ENCODE assay signal across 8 cellular contexts in genomic region chr16:80804451-80805383, GRCh38. TPM values are rescaled to one million over a fixed set of nuclear protein-coding genes. Genes with fewer than 3 reads are reported as not detected.
DNase-seq lines count a peak whose midpoint lies in the region; ATAC-seq and TF ChIP-seq lines count a peak whose summit lies in the region.

TSS of gene CDYL2 (minus strand) at chr16:80804598. CDS start at chr16:80804173, 425 bp downstream.

- no peaks in the 10 kb centered on the region for H3K9me2 ChIP-seq in Loucy (replicated peaks; ENCODE audit: low read depth, low read length)

- H3K4me3 ChIP-seq in Loucy (ENCODE audit: low read length, poor library complexity, severe bottlenecking) (peak within 1 kb of the TSS; percentile 72), fibroblast of lung (replicated peaks in 1 of 4; ENCODE audit: control extremely low read depth in 1 of 4, insufficient read depth in 1 of 4, low read depth in 3 of 4, low read length in 4 of 4) (peak within 1 kb of the TSS; percentile 32 to 66 (median 60))

- peak; percentile 60 for ATAC-seq in GM21576 (IDR thresholded peaks at IDR 0.05; ENCODE audit: unreplicated experiment)

- no peaks in the 10 kb centered on the region for H3K9me3 ChIP-seq in Loucy (ENCODE audit: insufficient read depth, low read depth, low read length)
- no peaks in the 10 kb centered on the region for H3K9me3 ChIP-seq in fibroblast of lung (ENCODE audit: control insufficient read depth, insufficient read depth, low read depth, low read length)

- peaks cover 35% of the 10 kb centered on the region for H3K79me2 ChIP-seq in Loucy (ENCODE audit: insufficient read depth, low read length)
- no peaks in the 10 kb centered on the region for H3K79me2 ChIP-seq in fibroblast of lung (ENCODE audit: control insufficient read depth, insufficient read depth, low read length)

- no peaks in the 10 kb centered on the region for H3K36me3 Mint-ChIP-seq in neural crest cell (ENCODE audit: low read depth)

- no peak within 1 kb of the TSS for H3K27ac Mint-ChIP-seq in neural crest cell (ENCODE audit: unreplicated experiment)

- H2AFZ ChIP-seq in Loucy (ENCODE audit: low read length): peak within 1 kb of the TSS; percentile 77; the same call in 1 of the 2 replicates
- peak within 1 kb of the TSS; percentile 81 for H2AFZ ChIP-seq in fibroblast of lung (ENCODE audit: low read length)

- H3K27me3 ChIP-seq in Loucy (ENCODE audit: insufficient read depth, low read length, poor library complexity, severe bottlenecking): no peaks in the 10 kb centered on the region
- no peaks in the 10 kb centered on the region for H3K27me3 ChIP-seq in fibroblast of lung (ENCODE audit: control insufficient read depth, insufficient read depth, low read length)

- H3K27ac ChIP-seq in fibroblast of lung (ENCODE audit: insufficient read depth, low read length): no peak within 1 kb of the TSS

- H3K4me1 ChIP-seq in Loucy (ENCODE audit: insufficient read depth, low read length, poor library complexity, severe bottlenecking) (peaks cover 58% of the 10 kb centered on the region), fibroblast of lung (ENCODE audit: control insufficient read depth, extremely low read depth, insufficient read depth, low read length) (no peaks in the 10 kb centered on the region)

- TF ChIP-seq CTCF in Loucy (conservative IDR thresholded peaks at IDR 0.05; ENCODE audit: low read length): no peak
- TF ChIP-seq CTCF in fibroblast of lung (conservative IDR thresholded peaks at IDR 0.05 in 1 of 2, IDR thresholded peaks at IDR 0.05 in 1 of 2; ENCODE audit: low read depth in 1 of 2, low read length in 2 of 2): no peak
- no peak for TF ChIP-seq CTCF in neural crest cell (conservative IDR thresholded peaks at IDR 0.05)

- H3K4me2 ChIP-seq in Loucy (ENCODE audit: low read depth, low read length, poor library complexity, severe bottlenecking) (peak within 1 kb of the TSS; percentile 49), fibroblast of lung (ENCODE audit: extremely low read depth, insufficient read depth, low read length) (peak within 1 kb of the TSS; percentile 49)

- DNase-seq in DMS53 (lab: John Stamatoyannopoulos, UW) (peak; percentile 78), fibroblast of lung (ENCODE audit: low read depth in 2 of 2) (peak; percentile 19 to 36), neural crest cell (ENCODE audit: low read depth, low spot score) (peak; percentile 4), NCI-H526 treated with DMSO at 0.1 percent for 48 hours (lab: John Stamatoyannopoulos, UW) (no peak), COR-L47 (lab: John Stamatoyannopoulos, UW) (no peak)
- peak; percentile 60 for DNase-seq in activated T-cell treated with anti-CD3 and anti-CD28 coated beads, Interleukin-2, amount 50 U/mL, for 1 hour

- no peaks in the 10 kb centered on the region for H3K9me3 Mint-ChIP-seq in neural crest cell

- peak within 1 kb of the TSS; percentile 49 for H3K9ac ChIP-seq in Loucy (ENCODE audit: low read depth, low read length, poor library complexity, severe bottlenecking)
- peak within 1 kb of the TSS; percentile 40 for H3K9ac ChIP-seq in fibroblast of lung (ENCODE audit: insufficient read depth, low read length)

- no peaks in the 10 kb centered on the region for H3K36me3 ChIP-seq in Loucy (ENCODE audit: insufficient read depth, low read length)
- no peaks in the 10 kb centered on the region for H3K36me3 ChIP-seq in fibroblast of lung (ENCODE audit: control insufficient read depth, insufficient read depth, low read length)

- no peaks in the 10 kb centered on the region for H3K4me1 Mint-ChIP-seq in neural crest cell

- no peaks in the 10 kb centered on the region; the same call in 1 of the 2 replicates for H3F3A ChIP-seq in Loucy (ENCODE audit: low read depth)

- H3K4me3 Mint-ChIP-seq in neural crest cell: peak within 1 kb of the TSS; percentile 91

- no peaks in the 10 kb centered on the region for H4K20me1 ChIP-seq in Loucy (ENCODE audit: insufficient read depth, low read length, poor library complexity, severe bottlenecking)
- no peaks in the 10 kb centered on the region for H4K20me1 ChIP-seq in fibroblast of lung (ENCODE audit: control insufficient read depth, extremely low read depth, insufficient read depth, low read length)

- peaks cover 41% of the 10 kb centered on the region for H3K27me3 Mint-ChIP-seq in neural crest cell (ENCODE audit: low read depth)

RNA-seq across cellular contexts. Expression of gene CDYL2, which starts in this region (rescaled TPM):
- total RNA-seq in fibroblast of lung (2.1 and 3.5 TPM in 2 replicates), neural crest cell (4.5 and 5.2 TPM in 2 replicates)
- polyA plus RNA-seq in fibroblast of lung: 1.0 and 1.1 TPM in 2 replicates
- 1.9 and 4.2 TPM in 2 replicates for polyA plus RNA-seq in fibroblast of lung (2012)
- 4.7 and 6.5 TPM in 2 replicates for polyA minus RNA-seq in fibroblast of lung (ENCODE audit: low replicate concordance)

Comparison
In these comparisons a context has a peak if more than half of its experiments do, and no peak if none do; other contexts are left out.
1. DNase-seq: peak in DMS53 (single experiment), activated T-cell treated with anti-CD3 and anti-CD28 coated beads, Interleukin-2, amount 50 U/mL, for 1 hour (single experiment), fibroblast of lung (2 of 2) and neural crest cell (single experiment); none in NCI-H526 treated with DMSO at 0.1 percent for 48 hours (single experiment) and COR-L47 (single experiment).